ENCODE assay signal across 9 cellular contexts in genomic region chr1:31787786-31788137, GRCh38. TPM values are rescaled to one million over a fixed set of nuclear protein-coding genes. Genes with fewer than 3 reads are reported as not detected.
DNase-seq lines count a peak whose midpoint lies in the region; ATAC-seq and TF ChIP-seq lines count a peak whose summit lies in the region.
"Had no signal": no experiment of that assay in that cellular context is flagged by ENCODE, and none has a peak within 500 bp of the region (broad histone marks: within the 10 kb centered on the region; RNA-seq: fewer than 3 reads in every experiment).

No MANE protein-coding gene starts in this region.

- ATAC-seq in activated naive CD8-positive, alpha-beta T cell treated with anti-CD3 and anti-CD28 coated beads, Interleukin-2, amount 10 ng/mL, durations not matched to agents 7 days and 5 days (ENCODE audit: low read depth) = no peak

- no peaks in the 10 kb centered on the region for H3K36me3 ChIP-seq in tibial artery

- peak overlapping the region; percentile 83 for H3K4me3 Mint-ChIP-seq in activated naive CD4-positive, alpha-beta T cell treated with anti-CD3 and anti-CD28 coated beads, Interleukin-2, amount 10 ng/mL, durations not matched to agents 7 days and 5 days
- H3K4me3 Mint-ChIP-seq in activated naive CD8-positive, alpha-beta T cell treated with anti-CD3 and anti-CD28 coated beads, Interleukin-2, amount 10 ng/mL, durations not matched to agents 7 days and 5 days = peak overlapping the region; percentile 86

- intact Hi-C loops in tibial artery (cut with DNase I; ENCODE audit: low total_unique reads) = loop anchor here (2.0 kb wide), 1 partner anchor 123 kb away; no protein-coding TSS in a partner anchor

- peak overlapping the region; percentile 52 to 72 for H3K4me3 ChIP-seq in tibial artery

- peaks cover 50% of the 10 kb centered on the region for H3K27me3 Mint-ChIP-seq in activated naive CD4-positive, alpha-beta T cell treated with anti-CD3 and anti-CD28 coated beads, Interleukin-2, amount 10 ng/mL, durations not matched to agents 7 days and 5 days
- no peaks in the 10 kb centered on the region for H3K27me3 Mint-ChIP-seq in activated naive CD8-positive, alpha-beta T cell treated with anti-CD3 and anti-CD28 coated beads, Interleukin-2, amount 10 ng/mL, durations not matched to agents 7 days and 5 days

- CTCF ChIA-PET in activated naive CD4-positive, alpha-beta T cell treated with anti-CD3 and anti-CD28 coated beads, Interleukin-2, amount 10 ng/mL, durations not matched to agents 7 days and 5 days (lab: Charles Lee) = interaction anchor here (0.6 to 4.6 kb wide), 7 partner anchors 10 to 223 kb away, joined by 3 to 48 read pairs (median 14); no protein-coding TSS in a partner anchor

- no peaks in the 10 kb centered on the region for H3K9me3 ChIP-seq in tibial artery

- H3K27ac Mint-ChIP-seq in activated naive CD4-positive, alpha-beta T cell treated with anti-CD3 and anti-CD28 coated beads, Interleukin-2, amount 10 ng/mL, durations not matched to agents 7 days and 5 days = peak overlapping the region; percentile 68
- H3K27ac Mint-ChIP-seq in activated naive CD8-positive, alpha-beta T cell treated with anti-CD3 and anti-CD28 coated beads, Interleukin-2, amount 10 ng/mL, durations not matched to agents 7 days and 5 days = peak overlapping the region; percentile 88

- H3K4me1 Mint-ChIP-seq in activated naive CD4-positive, alpha-beta T cell treated with anti-CD3 and anti-CD28 coated beads, Interleukin-2, amount 10 ng/mL, durations not matched to agents 7 days and 5 days = peaks cover 13% of the 10 kb centered on the region
- peaks cover 14% of the 10 kb centered on the region for H3K4me1 Mint-ChIP-seq in activated naive CD8-positive, alpha-beta T cell treated with anti-CD3 and anti-CD28 coated beads, Interleukin-2, amount 10 ng/mL, durations not matched to agents 7 days and 5 days

- POLR2A ChIA-PET in activated naive CD8-positive, alpha-beta T cell treated with anti-CD3 and anti-CD28 coated beads, Interleukin-2, amount 10 ng/mL, durations not matched to agents 7 days and 5 days (lab: Charles Lee) = interaction anchor here (1.0 kb wide), 1 partner anchor 27 kb away, joined by 3 read pairs; no protein-coding TSS in a partner anchor

- no peak for DNase-seq in activated naive CD4-positive, alpha-beta T cell treated with anti-CD3 and anti-CD28 coated beads, Interleukin-2, amount 10 ng/mL, durations not matched to agents 7 days and 5 days
- DNase-seq in activated naive CD4-positive, alpha-beta T cell treated with Interleukin-2 at 50 U/mL for 16 hours = no peak
- DNase-seq in activated naive CD8-positive, alpha-beta T cell treated with anti-CD3 and anti-CD28 coated beads, Interleukin-2, amount 10 ng/mL, durations not matched to agents 7 days and 5 days = no peak
- DNase-seq in tibial artery (no peak), COLO829 (ENCODE audit: low spot score) (no peak), putamen (ENCODE audit: low spot score) (no peak), SKM-1 (lab: John Stamatoyannopoulos, UW; ENCODE audit: unreplicated experiment) (no peak)

- peaks cover 0 to 13% (median 6%) of the 10 kb centered on the region in 4 donors for H3K4me1 ChIP-seq in tibial artery

- H3K27me3 ChIP-seq in layer of hippocampus (ENCODE audit: control insufficient read depth, insufficient read depth, low read length) (no peaks in the 10 kb centered on the region), tibial artery (no peaks in the 10 kb centered on the region)

- H3K27ac ChIP-seq in layer of hippocampus (ENCODE audit: low read depth, low read length) (peak overlapping the region; percentile 93), tibial artery (peak overlapping the region; percentile 72 to 78)

- no peaks in the 10 kb centered on the region for H3K36me3 Mint-ChIP-seq in activated naive CD4-positive, alpha-beta T cell treated with anti-CD3 and anti-CD28 coated beads, Interleukin-2, amount 10 ng/mL, durations not matched to agents 7 days and 5 days
- H3K36me3 Mint-ChIP-seq in activated naive CD8-positive, alpha-beta T cell treated with anti-CD3 and anti-CD28 coated beads, Interleukin-2, amount 10 ng/mL, durations not matched to agents 7 days and 5 days = no peaks in the 10 kb centered on the region

- TF ChIP-seq CTCF in tibial artery (IDR thresholded peaks at IDR 0.05) = no peak

- H3K9me3 Mint-ChIP-seq in activated naive CD4-positive, alpha-beta T cell treated with anti-CD3 and anti-CD28 coated beads, Interleukin-2, amount 10 ng/mL, durations not matched to agents 7 days and 5 days = no peaks in the 10 kb centered on the region
- no peaks in the 10 kb centered on the region for H3K9me3 Mint-ChIP-seq in activated naive CD8-positive, alpha-beta T cell treated with anti-CD3 and anti-CD28 coated beads, Interleukin-2, amount 10 ng/mL, durations not matched to agents 7 days and 5 days

RNA-seq across cellular contexts. Expression of gene ADGRB2, which starts 23.6 kb away (rescaled TPM):
- under 1 TPM; 0.74 to 0.75 TPM for total RNA-seq in activated naive CD8-positive, alpha-beta T cell treated with anti-CD3 and anti-CD28 coated beads, Interleukin-2, amount 10 ng/mL, durations not matched to agents 7 days and 5 days

RNA-seq across cellular contexts. Expression of gene SPOCD1, which starts 28.1 kb away (rescaled TPM):
- total RNA-seq in activated naive CD8-positive, alpha-beta T cell treated with anti-CD3 and anti-CD28 coated beads, Interleukin-2, amount 10 ng/mL, durations not matched to agents 7 days and 5 days = under 1 TPM; 0.34 to 0.36 TPM
- total RNA-seq: activated CD8-positive, alpha-beta memory T cell treated with anti-CD3 and anti-CD28 coated beads for 36 hours had no signal
